ENCODE assay signal across 21 cellular contexts in genomic region chr3:67433109-67433508, GRCh38.
DNase-seq lines count a peak whose midpoint lies in the region; ATAC-seq and TF ChIP-seq lines count a peak whose summit lies in the region.
"Had no signal": no experiment of that assay in that cellular context is flagged by ENCODE, and none has a peak within 500 bp of the region (broad histone marks: within the 10 kb centered on the region; RNA-seq: fewer than 3 reads in every experiment).

No MANE protein-coding gene starts in this region.

- H3K4me3 Mint-ChIP-seq in IgD-negative memory B cell (no peak overlapping the region), mesothelial cell of epicardium (no peak overlapping the region), type B pancreatic cell (peak overlapping the region; percentile 35)
- H3K4me3 Mint-ChIP-seq: B cell; CD4-positive, alpha-beta T cell; CD8-positive, alpha-beta T cell had no signal

- ATAC-seq in HG03280 (IDR thresholded peaks at IDR 0.05; ENCODE audit: unreplicated experiment) = no peak
- ATAC-seq: A549; CD8-positive, alpha-beta T cell had no signal

- H4K20me1 ChIP-seq in MM.1S (ENCODE audit: insufficient read depth, low read length) = no peaks in the 10 kb centered on the region
- H4K20me1 ChIP-seq: BLaER1 treated with 17β-estradiol and CSF1 and Interleukin-3, amounts not matched to agents 10 nM and 100 nM had no signal

- no peak overlapping the region for H3K4me2 ChIP-seq in MM.1S (ENCODE audit: low read depth, low read length)
- H3K4me2 ChIP-seq: A549; BLaER1 treated with 17β-estradiol and CSF1 and Interleukin-3, amounts not matched to agents 10 nM and 100 nM had no signal

- peak overlapping the region in 2 of 3 donors; percentile 5 to 42 for H3K27ac Mint-ChIP-seq in IgD-negative memory B cell
- H3K27ac Mint-ChIP-seq in mesothelial cell of epicardium = peak overlapping the region; percentile 68
- H3K27ac Mint-ChIP-seq in type B pancreatic cell = peak overlapping the region; percentile 83
- H3K27ac Mint-ChIP-seq: B cell; CD4-positive, alpha-beta T cell; CD8-positive, alpha-beta T cell had no signal

- H3K36me3 Mint-ChIP-seq in IgD-negative memory B cell (peaks cover 27% of the 10 kb centered on the region), mesothelial cell of epicardium (peaks cover 21% of the 10 kb centered on the region), type B pancreatic cell (no peaks in the 10 kb centered on the region)

- peaks cover 0 to 2% (median 0%) of the 10 kb centered on the region in 3 donors for H3K9me3 Mint-ChIP-seq in IgD-negative memory B cell
- H3K9me3 Mint-ChIP-seq in mesothelial cell of epicardium = peaks cover 25% of the 10 kb centered on the region
- peaks cover 11% of the 10 kb centered on the region for H3K9me3 Mint-ChIP-seq in type B pancreatic cell

- DNase-seq in SIG-M5 treated with dmso at 0.1 percent for 504 hours (lab: John Stamatoyannopoulos, UW; ENCODE audit: unreplicated experiment) = peak; percentile 2
- no peak for DNase-seq in SIG-M5 (lab: John Stamatoyannopoulos, UW)
- no peak for DNase-seq in mesothelial cell of epicardium (ENCODE audit: low spot score in 2 of 2, unreplicated experiment in 2 of 2)
- DNase-seq in type B pancreatic cell (ENCODE audit: extremely low spot score, unreplicated experiment) = no peak
- no peak for DNase-seq in MM.1S
- no peak for DNase-seq in GDM1 (lab: John Stamatoyannopoulos, UW)
- DNase-seq: AML-193; Caco-2; Calu3; CD4-positive, alpha-beta T cell; CD8-positive, alpha-beta T cell; DMS79 treated with DMSO at 0.1 percent for 48 hours; EL; GF-D8 had no signal

- H3K27me3 ChIP-seq in MM.1S (replicated peaks; ENCODE audit: insufficient read depth, low read length) = no peaks in the 10 kb centered on the region
- H3K27me3 ChIP-seq: BLaER1 treated with 17β-estradiol and CSF1 and Interleukin-3, amounts not matched to agents 10 nM and 100 nM had no signal

- H3K36me3 ChIP-seq in MM.1S (replicated peaks; ENCODE audit: insufficient read depth, low read length) = no peaks in the 10 kb centered on the region

- H3K27me3 Mint-ChIP-seq in IgD-negative memory B cell = no peaks in the 10 kb centered on the region
- H3K27me3 Mint-ChIP-seq in mesothelial cell of epicardium (ENCODE audit: low read depth) = no peaks in the 10 kb centered on the region
- H3K27me3 Mint-ChIP-seq in type B pancreatic cell = no peaks in the 10 kb centered on the region
- H3K27me3 Mint-ChIP-seq: B cell; CD4-positive, alpha-beta T cell had no signal

- no peaks in the 10 kb centered on the region for H3K9me2 ChIP-seq in MM.1S (replicated peaks; ENCODE audit: insufficient read depth, low read length)

- no peak overlapping the region for H2AFZ ChIP-seq in MM.1S (ENCODE audit: low read length)

- no peaks in the 10 kb centered on the region for H3K4me1 ChIP-seq in MM.1S (ENCODE audit: low read length)
- H3K4me1 ChIP-seq: BLaER1 treated with 17β-estradiol and CSF1 and Interleukin-3, amounts not matched to agents 10 nM and 100 nM had no signal

- no peak overlapping the region for H3K4me3 ChIP-seq in MM.1S (ENCODE audit: low read length)
- H3K4me3 ChIP-seq: A549; BLaER1 treated with 17β-estradiol and CSF1 and Interleukin-3, amounts not matched to agents 10 nM and 100 nM had no signal

- no peaks in the 10 kb centered on the region for H3K9me3 ChIP-seq in MM.1S (replicated peaks; ENCODE audit: insufficient read depth, low read length)
- H3K9me3 ChIP-seq: A549, Caco-2 had no signal

- H3K4me1 Mint-ChIP-seq in IgD-negative memory B cell = peaks cover 1 to 8% (median 2%) of the 10 kb centered on the region in 3 donors
- H3K4me1 Mint-ChIP-seq in mesothelial cell of epicardium = peaks cover 6% of the 10 kb centered on the region
- no peaks in the 10 kb centered on the region for H3K4me1 Mint-ChIP-seq in type B pancreatic cell (ENCODE audit: unreplicated experiment)

- no peaks in the 10 kb centered on the region for H3F3A ChIP-seq in MM.1S (ENCODE audit: insufficient read depth, low read length)

- no peak overlapping the region for H3K9ac ChIP-seq in MM.1S (ENCODE audit: low read length)
- H3K9ac ChIP-seq: BLaER1 treated with 17β-estradiol and CSF1 and Interleukin-3, amounts not matched to agents 10 nM and 100 nM had no signal

- no peaks in the 10 kb centered on the region for H3K79me2 ChIP-seq in MM.1S (ENCODE audit: low read length)

- no peak overlapping the region for H3K27ac ChIP-seq in MM.1S (ENCODE audit: low read length)
- H3K27ac ChIP-seq: 22Rv1; A549; BLaER1 treated with 17β-estradiol and CSF1 and Interleukin-3, amounts not matched to agents 10 nM and 100 nM; C4-2B had no signal

- TF ChIP-seq CTCF in mesothelial cell of epicardium (IDR thresholded peaks at IDR 0.05; ENCODE audit: unreplicated experiment) (no peak), type B pancreatic cell (conservative IDR thresholded peaks at IDR 0.05) (no peak), MM.1S (IDR thresholded peaks at IDR 0.05; ENCODE audit: low read length) (no peak)

Comparison
In these comparisons a context has a peak if more than half of its experiments do, and no peak if none do; other contexts are left out.
1. H3K27ac Mint-ChIP-seq: peak in every context shown above with its lines; median percentile 83 in type B pancreatic cell; 68 in mesothelial cell of epicardium; 24 in IgD-negative memory B cell.